In the genomic region with DNA sequence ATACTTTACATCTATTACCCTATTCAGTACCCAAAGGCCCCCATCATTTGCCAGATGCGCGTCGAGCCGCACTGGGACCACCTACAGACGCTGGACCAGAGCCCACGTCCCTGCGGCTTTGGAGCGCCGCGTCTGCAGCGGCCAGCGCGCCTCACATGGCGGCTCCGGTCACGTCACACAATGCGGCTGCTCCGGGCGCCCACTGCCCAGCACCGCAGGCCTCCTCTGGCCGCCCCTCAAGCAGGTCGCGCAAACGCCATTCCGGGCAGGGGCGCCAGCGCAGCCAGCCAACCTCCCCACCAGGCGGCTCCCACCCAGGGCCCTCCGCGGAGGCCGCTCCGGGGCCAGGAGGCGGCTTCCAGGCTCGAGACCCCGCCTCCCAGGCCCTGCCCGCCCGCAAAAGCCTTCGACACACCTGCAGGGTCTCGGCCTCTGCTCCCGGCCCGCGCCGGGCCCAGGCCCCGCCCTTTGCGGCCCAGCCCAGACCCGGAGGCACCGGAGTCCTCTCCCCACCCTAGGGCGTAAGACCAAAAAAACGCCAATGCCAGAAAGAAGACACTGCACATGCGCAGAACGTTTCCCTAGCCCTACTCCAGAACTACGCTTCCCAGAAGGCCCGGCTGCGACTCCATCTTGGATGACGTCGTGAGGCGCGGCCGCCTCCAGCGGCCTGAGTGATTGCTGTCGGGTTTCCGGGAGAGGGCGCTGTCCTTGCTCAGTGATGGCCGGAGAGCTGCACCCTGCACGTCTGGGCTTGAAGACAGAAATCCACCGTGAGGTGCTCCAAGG, we compare ENCODE assay signal across 1 cellular context.
A peak's percentile ranks its signal among the peaks of the same experiment; 100 is the strongest.
TF ChIP-seq lines count a peak whose summit lies in the region.

TSS of gene ZNF25 (minus strand) at position 557 of the 789 bp plus-strand sequence. CDS start 4,925 bp downstream, outside the sequence.

TF ChIP-seq in HepG2, 621 proteins besides CTCF, POLR2A, EP300 and RAD21 (continued from another document and continues in another):
- TF ChIP-seq USF2 (IDR thresholded peaks at IDR 0.05; ENCODE audit: low read depth, low read length) (no peak), USF2 (CRISPR knock-in tag; IDR thresholded peaks at IDR 0.05; ENCODE audit: borderline replicate concordance) (peak; percentile 59; the same call in 1 of the 2 replicates), LBX2 (CRISPR knock-in tag; IDR thresholded peaks at IDR 0.05; ENCODE audit: borderline replicate concordance) (peak; percentile 39; the same call in 1 of the 2 replicates), FOSL1 (CRISPR knock-in tag; IDR thresholded peaks at IDR 0.05; ENCODE audit: borderline replicate concordance) (no peak), ZMYM2 (CRISPR knock-in tag; IDR thresholded peaks at IDR 0.05) (peak; percentile 50; the same call in 1 of the 2 replicates), HES4 (CRISPR knock-in tag; IDR thresholded peaks at IDR 0.05; ENCODE audit: borderline replicate concordance) (peak; percentile 66), NFKB2 (CRISPR knock-in tag; IDR thresholded peaks at IDR 0.05; ENCODE audit: borderline replicate concordance) (peak; percentile 89), ZNF10 (CRISPR knock-in tag; IDR thresholded peaks at IDR 0.05; ENCODE audit: borderline replicate concordance, low read depth) (no peak), KDM4B (CRISPR knock-in tag; IDR thresholded peaks at IDR 0.05) (no peak), CENPBD1 (CRISPR knock-in tag; IDR thresholded peaks at IDR 0.05; ENCODE audit: borderline replicate concordance, low read depth) (no peak), ATF7-NPFF (CRISPR knock-in tag; IDR thresholded peaks at IDR 0.05; ENCODE audit: low read depth) (peak; percentile 35), ZNF225 (CRISPR knock-in tag; IDR thresholded peaks at IDR 0.05) (peak; percentile 68; the same call in 1 of the 2 replicates), HNF4A (CRISPR knock-in tag; IDR thresholded peaks at IDR 0.05) (no peak), ZNF562 (CRISPR knock-in tag; IDR thresholded peaks at IDR 0.05; ENCODE audit: borderline replicate concordance) (no peak), THRA (CRISPR knock-in tag; IDR thresholded peaks at IDR 0.05; ENCODE audit: borderline replicate concordance) (peak; percentile 51; the same call in 1 of the 2 replicates), HNRNPL (IDR thresholded peaks at IDR 0.05; ENCODE audit: low read depth, low read length) (no peak), TARDBP (CRISPR knock-in tag; IDR thresholded peaks at IDR 0.05) (peak; percentile 58; the same call in 1 of the 2 replicates), PCBP1 (IDR thresholded peaks at IDR 0.05; ENCODE audit: borderline replicate concordance, low read depth, low read length) (0 out of 2 replicates have a peak, but pooled peaks have one; percentile 52), WIZ (CRISPR knock-in tag; IDR thresholded peaks at IDR 0.05) (no peak), ZSCAN25 (CRISPR knock-in tag; IDR thresholded peaks at IDR 0.05) (no peak), ZNF224 (CRISPR knock-in tag; IDR thresholded peaks at IDR 0.05) (peak; percentile 67; the same call in 1 of the 2 replicates), SRY (CRISPR knock-in tag; IDR thresholded peaks at IDR 0.05) (peak; percentile 90), ZNF652 (CRISPR knock-in tag; IDR thresholded peaks at IDR 0.05; ENCODE audit: borderline replicate concordance, low read depth) (no peak), AKAP8 (CRISPR knock-in tag; IDR thresholded peaks at IDR 0.05) (no peak), ZIK1 (CRISPR knock-in tag; IDR thresholded peaks at IDR 0.05; ENCODE audit: borderline replicate concordance, low read depth) (no peak), ZSCAN29 (CRISPR knock-in tag; conservative IDR thresholded peaks at IDR 0.05) (0 out of 2 replicates have a peak, but pooled peaks have one; percentile 72), SUZ12 (IDR thresholded peaks at IDR 0.05; ENCODE audit: low read depth, low read length) (peak; percentile 78), ZNF569 (CRISPR knock-in tag; IDR thresholded peaks at IDR 0.05; ENCODE audit: borderline replicate concordance) (no peak; the same call in 1 of the 2 replicates), ZMYM3 (CRISPR knock-in tag; IDR thresholded peaks at IDR 0.05) (no peak), NAIF1 (CRISPR knock-in tag; IDR thresholded peaks at IDR 0.05; ENCODE audit: borderline replicate concordance) (no peak), POLR2AphosphoS2 (IDR thresholded peaks at IDR 0.05; ENCODE audit: low read depth, low read length) (no peak), ARID3A (IDR thresholded peaks at IDR 0.05; ENCODE audit: low read depth, low read length) (no peak), MXI1 (IDR thresholded peaks at IDR 0.05; ENCODE audit: borderline replicate concordance, low read depth, low read length) (peak; percentile 58; the same call in 1 of the 3 replicates), NBN (conservative IDR thresholded peaks at IDR 0.05) (no peak), ZNF292 (CRISPR knock-in tag; IDR thresholded peaks at IDR 0.05; ENCODE audit: borderline replicate concordance, low read depth) (0 out of 2 replicates have a peak, but pooled peaks have one; percentile 26), ZNF101 (CRISPR knock-in tag; IDR thresholded peaks at IDR 0.05; ENCODE audit: borderline replicate concordance, low read depth) (no peak), ZFP62 (CRISPR knock-in tag; IDR thresholded peaks at IDR 0.05) (no peak), THAP7 (CRISPR knock-in tag; IDR thresholded peaks at IDR 0.05) (no peak), KDM2A (CRISPR knock-in tag; IDR thresholded peaks at IDR 0.05; ENCODE audit: borderline replicate concordance, low read depth) (peak; percentile 88), ZNF7 (CRISPR knock-in tag; IDR thresholded peaks at IDR 0.05) (no peak)
- TF ChIP-seq, protein P1, sequence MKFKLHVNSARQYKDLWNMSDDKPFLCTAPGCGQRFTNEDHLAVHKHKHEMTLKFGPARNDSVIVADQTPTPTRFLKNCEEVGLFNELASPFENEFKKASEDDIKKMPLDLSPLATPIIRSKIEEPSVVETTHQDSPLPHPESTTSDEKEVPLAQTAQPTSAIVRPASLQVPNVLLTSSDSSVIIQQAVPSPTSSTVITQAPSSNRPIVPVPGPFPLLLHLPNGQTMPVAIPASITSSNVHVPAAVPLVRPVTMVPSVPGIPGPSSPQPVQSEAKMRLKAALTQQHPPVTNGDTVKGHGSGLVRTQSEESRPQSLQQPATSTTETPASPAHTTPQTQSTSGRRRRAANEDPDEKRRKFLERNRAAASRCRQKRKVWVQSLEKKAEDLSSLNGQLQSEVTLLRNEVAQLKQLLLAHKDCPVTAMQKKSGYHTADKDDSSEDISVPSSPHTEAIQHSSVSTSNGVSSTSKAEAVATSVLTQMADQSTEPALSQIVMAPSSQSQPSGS (CRISPR knock-in tag; IDR thresholded peaks at IDR 0.05): peak; percentile 93
- TF ChIP-seq, protein P2, sequence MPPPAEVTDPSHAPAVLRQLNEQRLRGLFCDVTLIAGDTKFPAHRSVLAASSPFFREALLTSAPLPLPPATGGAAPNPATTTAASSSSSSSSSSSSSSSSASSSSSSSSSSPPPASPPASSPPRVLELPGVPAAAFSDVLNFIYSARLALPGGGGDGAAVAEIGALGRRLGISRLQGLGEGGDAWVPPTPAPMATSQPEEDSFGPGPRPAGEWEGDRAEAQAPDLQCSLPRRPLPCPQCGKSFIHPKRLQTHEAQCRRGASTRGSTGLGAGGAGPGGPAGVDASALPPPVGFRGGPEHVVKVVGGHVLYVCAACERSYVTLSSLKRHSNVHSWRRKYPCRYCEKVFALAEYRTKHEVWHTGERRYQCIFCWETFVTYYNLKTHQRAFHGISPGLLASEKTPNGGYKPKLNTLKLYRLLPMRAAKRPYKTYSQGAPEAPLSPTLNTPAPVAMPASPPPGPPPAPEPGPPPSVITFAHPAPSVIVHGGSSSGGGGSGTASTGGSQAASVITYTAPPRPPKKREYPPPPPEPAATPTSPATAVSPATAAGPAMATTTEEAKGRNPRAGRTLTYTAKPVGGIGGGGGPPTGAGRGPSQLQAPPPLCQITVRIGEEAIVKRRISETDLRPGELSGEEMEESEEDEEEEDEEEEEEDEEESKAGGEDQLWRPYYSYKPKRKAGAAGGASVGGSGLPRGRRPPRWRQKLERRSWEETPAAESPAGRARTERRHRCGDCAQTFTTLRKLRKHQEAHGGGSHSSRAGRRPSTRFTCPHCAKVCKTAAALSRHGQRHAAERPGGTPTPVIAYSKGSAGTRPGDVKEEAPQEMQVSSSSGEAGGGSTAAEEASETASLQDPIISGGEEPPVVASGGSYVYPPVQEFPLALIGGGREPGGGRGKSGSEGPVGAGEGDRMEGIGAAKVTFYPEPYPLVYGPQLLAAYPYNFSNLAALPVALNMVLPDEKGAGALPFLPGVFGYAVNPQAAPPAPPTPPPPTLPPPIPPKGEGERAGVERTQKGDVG (CRISPR knock-in tag; IDR thresholded peaks at IDR 0.05; ENCODE audit: borderline replicate concordance): no peak
- TF ChIP-seq, protein P3, sequence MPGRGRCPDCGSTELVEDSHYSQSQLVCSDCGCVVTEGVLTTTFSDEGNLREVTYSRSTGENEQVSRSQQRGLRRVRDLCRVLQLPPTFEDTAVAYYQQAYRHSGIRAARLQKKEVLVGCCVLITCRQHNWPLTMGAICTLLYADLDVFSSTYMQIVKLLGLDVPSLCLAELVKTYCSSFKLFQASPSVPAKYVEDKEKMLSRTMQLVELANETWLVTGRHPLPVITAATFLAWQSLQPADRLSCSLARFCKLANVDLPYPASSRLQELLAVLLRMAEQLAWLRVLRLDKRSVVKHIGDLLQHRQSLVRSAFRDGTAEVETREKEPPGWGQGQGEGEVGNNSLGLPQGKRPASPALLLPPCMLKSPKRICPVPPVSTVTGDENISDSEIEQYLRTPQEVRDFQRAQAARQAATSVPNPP (CRISPR knock-in tag; IDR thresholded peaks at IDR 0.05): no peak
- TF ChIP-seq, protein P4, sequence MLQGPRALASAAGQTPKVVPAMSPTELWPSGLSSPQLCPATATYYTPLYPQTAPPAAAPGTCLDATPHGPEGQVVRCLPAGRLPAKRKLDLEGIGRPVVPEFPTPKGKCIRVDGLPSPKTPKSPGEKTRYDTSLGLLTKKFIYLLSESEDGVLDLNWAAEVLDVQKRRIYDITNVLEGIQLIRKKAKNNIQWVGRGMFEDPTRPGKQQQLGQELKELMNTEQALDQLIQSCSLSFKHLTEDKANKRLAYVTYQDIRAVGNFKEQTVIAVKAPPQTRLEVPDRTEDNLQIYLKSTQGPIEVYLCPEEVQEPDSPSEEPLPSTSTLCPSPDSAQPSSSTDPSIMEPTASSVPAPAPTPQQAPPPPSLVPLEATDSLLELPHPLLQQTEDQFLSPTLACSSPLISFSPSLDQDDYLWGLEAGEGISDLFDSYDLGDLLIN (CRISPR knock-in tag; IDR thresholded peaks at IDR 0.05; ENCODE audit: borderline replicate concordance): peak; percentile 59; the same call in 1 of the 2 replicates
